Comparison of ENCODE assay signal across 15 cellular contexts in genomic region chr6:36695414-36695813, GRCh38. TPM values are rescaled to one million over a fixed set of nuclear protein-coding genes. Genes with fewer than 3 reads are reported as not detected.
"Had no signal": no experiment of that assay in that cellular context is flagged by ENCODE, and none has a peak within 500 bp of the region (broad histone marks: within the 10 kb centered on the region; RNA-seq: fewer than 3 reads in every experiment).

No MANE protein-coding gene starts in this region.

- H3K27ac ChIP-seq: colonic mucosa, lower lobe of right lung, tibial nerve, vagina had no signal

- ATAC-seq: left cardiac atrium, lower lobe of right lung had no signal

- DNase-seq: activated CD4-positive, alpha-beta T cell treated with anti-CD3 and anti-CD28 coated beads for 4 hours; colonic mucosa; effector CD4-positive, alpha-beta T cell; foreskin melanocyte; head of caudate nucleus; left cardiac atrium; lower lobe of right lung; midbrain; posterior cingulate gyrus; stimulated activated CD4-positive, alpha-beta T cell treated with anti-CD3 and anti-CD28 coated beads, Interleukin-15, amount 100 ng/mL, for 24 hours; stimulated activated CD4-positive, alpha-beta T cell treated with anti-CD3 and anti-CD28 coated beads, Interleukin-4, amount 100 ng/mL, for 24 hours; T-helper 9 cell had no signal

RNA-seq across cellular contexts. Expression of gene RAB44, which starts 2.2 kb away (rescaled TPM):
- total RNA-seq: skeletal muscle tissue had no signal
